ENCODE assay signal across 1 cellular context in genomic region chr1:74314438-74314837, GRCh38.
TF ChIP-seq lines count a peak whose summit lies in the region.

No MANE protein-coding gene starts in this region.

TF ChIP-seq in GM23338, 12 proteins besides CTCF, POLR2A, EP300 and RAD21 (continued from another document):
- TF ChIP-seq ZNF462 (CRISPR knock-in tag; IDR thresholded peaks at IDR 0.05) = no peak
- TF ChIP-seq ZNF331 (CRISPR knock-in tag; IDR thresholded peaks at IDR 0.05; ENCODE audit: low read depth) = no peak
- TF ChIP-seq ZNF114 (CRISPR knock-in tag; IDR thresholded peaks at IDR 0.05) = no peak
- no peak for TF ChIP-seq ETS1 (IDR thresholded peaks at IDR 0.05)
- no peak for TF ChIP-seq JUNB (IDR thresholded peaks at IDR 0.05; ENCODE audit: unreplicated experiment)
- no peak for TF ChIP-seq EZH2phosphoT487 (IDR thresholded peaks at IDR 0.05; ENCODE audit: unreplicated experiment)
